Comparison of ENCODE assay signal across 12 cellular contexts in genomic region chr1:36380003-36380631, GRCh38. TPM values are rescaled to one million over a fixed set of nuclear protein-coding genes. Genes with fewer than 3 reads are reported as not detected.
A peak's percentile ranks its signal among the peaks of the same experiment; 100 is the strongest.
DNase-seq lines count a peak whose midpoint lies in the region; ATAC-seq and TF ChIP-seq lines count a peak whose summit lies in the region.
"Had no signal": no experiment of that assay in that cellular context is flagged by ENCODE, and none has a peak within 500 bp of the region (broad histone marks: within the 10 kb centered on the region; RNA-seq: fewer than 3 reads in every experiment).

No MANE protein-coding gene starts in this region.

- DNase-seq in activated naive CD4-positive, alpha-beta T cell treated with Interleukin-2 at 50 U/mL for 16 hours, result no peak
- DNase-seq in activated CD8-positive, alpha-beta T cell treated with anti-CD3 and anti-CD28 coated beads for 36 hours, result no peak
- DNase-seq in memory B cell (ENCODE audit: low spot score in 2 of 2) (no peak), testis (peak; percentile 84), DMS 273 (lab: John Stamatoyannopoulos, UW; ENCODE audit: unreplicated experiment) (no peak), dorsolateral prefrontal cortex (no peak)
- DNase-seq: activated CD8-positive, alpha-beta memory T cell treated with anti-CD3 and anti-CD28 coated beads, Interleukin-2, amount 50 U/mL, for 48 hours; brain microvascular endothelial cell; GDM1; stimulated activated naive CD8-positive, alpha-beta T cell treated with anti-CD3 and anti-CD28 coated beads, Interleukin-15, Interleukin-2, amounts not matched to agents 100 U/mL and 50 U/mL, for 24 hours had no signal

- peaks cover 79% of the 10 kb centered on the region for H3K4me1 Mint-ChIP-seq in activated naive CD4-positive, alpha-beta T cell treated with anti-CD3 and anti-CD28 coated beads, Interleukin-2, amount 50 U/mL, for 24 hours
- H3K4me1 Mint-ChIP-seq in activated CD8-positive, alpha-beta T cell treated with anti-CD3 and anti-CD28 coated beads for 36 hours (ENCODE audit: low read depth), result peaks cover 64% of the 10 kb centered on the region
- peaks cover 55% of the 10 kb centered on the region for H3K4me1 Mint-ChIP-seq in memory B cell

- H3K4me3 Mint-ChIP-seq in activated naive CD4-positive, alpha-beta T cell treated with anti-CD3 and anti-CD28 coated beads, Interleukin-2, amount 50 U/mL, for 24 hours, result no peak overlapping the region
- H3K4me3 Mint-ChIP-seq in activated CD8-positive, alpha-beta T cell treated with anti-CD3 and anti-CD28 coated beads for 36 hours, result no peak overlapping the region
- H3K4me3 Mint-ChIP-seq in memory B cell, result no peak overlapping the region

- no peak for ATAC-seq in activated CD8-positive, alpha-beta T cell treated with anti-CD3 and anti-CD28 coated beads for 36 hours
- ATAC-seq in memory B cell (ENCODE audit: low read depth), result no peak
- ATAC-seq in GM21723 (IDR thresholded peaks at IDR 0.05; ENCODE audit: unreplicated experiment), result no peak
- ATAC-seq: stimulated activated naive CD8-positive, alpha-beta T cell treated with anti-CD3 and anti-CD28 coated beads, Interleukin-15, Interleukin-2, amounts not matched to agents 100 U/mL and 50 U/mL, for 24 hours had no signal

- 17 to 39% methylated on average over 5 of the region's 5 CpGs for WGBS in testis, 2 donors

- intact Hi-C loops in activated CD8-positive, alpha-beta T cell treated with anti-CD3 and anti-CD28 coated beads for 36 hours (cut with micrococcal nuclease), result no loop called here
- intact Hi-C loops in testis (cut with DNase I; ENCODE audit: low total_unique reads), result no loop called here
- intact Hi-C loops in dorsolateral prefrontal cortex (cut with DNase I), result loop anchor here (10.0 kb wide), 2 partner anchors 155 to 225 kb away; partner anchors contain the start of genes THRAP3 (in 2 of the 2) and MAP7D1 (in 1 of the 2)

- H3K4me3 ChIP-seq in testis, result no peak overlapping the region
- H3K4me3 ChIP-seq in dorsolateral prefrontal cortex, result no peak overlapping the region

- H3K4me1 ChIP-seq in testis, result peaks cover 71% of the 10 kb centered on the region

- TF ChIP-seq CTCF in activated CD8-positive, alpha-beta T cell treated with anti-CD3 and anti-CD28 coated beads for 36 hours (IDR thresholded peaks at IDR 0.05), result no peak
- peak in 1 of 3 experiments; percentile 1 for TF ChIP-seq CTCF in testis (IDR thresholded peaks at IDR 0.05)
- no peak for TF ChIP-seq CTCF in dorsolateral prefrontal cortex (IDR thresholded peaks at IDR 0.05 in 54 of 56, conservative IDR thresholded peaks at IDR 0.05 in 2 of 56; ENCODE audit: low read depth in 1 of 56, partially characterized antibody in 56 of 56)

- H3K27me3 ChIP-seq in testis (no peaks in the 10 kb centered on the region), dorsolateral prefrontal cortex (no peaks in the 10 kb centered on the region)
- H3K27me3 ChIP-seq: brain microvascular endothelial cell had no signal

- POLR2A ChIA-PET in activated CD8-positive, alpha-beta T cell treated with anti-CD3 and anti-CD28 coated beads for 36 hours (lab: Charles Lee), result interaction anchor here (1.8 kb wide), 1 partner anchor 12 kb away, joined by 6 read pairs; no protein-coding TSS in a partner anchor

- no peaks in the 10 kb centered on the region for H3K27me3 Mint-ChIP-seq in activated naive CD4-positive, alpha-beta T cell treated with anti-CD3 and anti-CD28 coated beads, Interleukin-2, amount 50 U/mL, for 24 hours
- H3K27me3 Mint-ChIP-seq in activated CD8-positive, alpha-beta T cell treated with anti-CD3 and anti-CD28 coated beads for 36 hours, result no peaks in the 10 kb centered on the region
- no peaks in the 10 kb centered on the region for H3K27me3 Mint-ChIP-seq in memory B cell

- peak overlapping the region; percentile 68 for H3K27ac Mint-ChIP-seq in activated naive CD4-positive, alpha-beta T cell treated with anti-CD3 and anti-CD28 coated beads, Interleukin-2, amount 50 U/mL, for 24 hours
- H3K27ac Mint-ChIP-seq in activated CD8-positive, alpha-beta T cell treated with anti-CD3 and anti-CD28 coated beads for 36 hours, result peak overlapping the region; percentile 39
- H3K27ac Mint-ChIP-seq in memory B cell, result peak overlapping the region; percentile 87

- H3K27ac ChIP-seq in testis (peak overlapping the region; percentile 82 to 97), dorsolateral prefrontal cortex (peak overlapping the region in 17 of 59 donors; percentile 3 to 70 (median 35))
- H3K27ac ChIP-seq: brain microvascular endothelial cell had no signal

- CTCF ChIA-PET in activated CD8-positive, alpha-beta T cell treated with anti-CD3 and anti-CD28 coated beads for 36 hours (lab: Charles Lee), result interaction anchor here (1.1 to 5.9 kb wide), 3 partner anchors 11 to 219 kb away, joined by 3 to 30 read pairs (median 3); no protein-coding TSS in a partner anchor

- no peaks in the 10 kb centered on the region for H3K36me3 ChIP-seq in testis (ENCODE audit: low read depth, missing control alignments)

- TF ChIP-seq POLR2A in testis (IDR thresholded peaks at IDR 0.05), result no peak

- H3K36me3 Mint-ChIP-seq in activated naive CD4-positive, alpha-beta T cell treated with anti-CD3 and anti-CD28 coated beads, Interleukin-2, amount 50 U/mL, for 24 hours, result no peaks in the 10 kb centered on the region
- peaks cover 15% of the 10 kb centered on the region for H3K36me3 Mint-ChIP-seq in activated CD8-positive, alpha-beta T cell treated with anti-CD3 and anti-CD28 coated beads for 36 hours (ENCODE audit: low read depth)
- H3K36me3 Mint-ChIP-seq in memory B cell, result peaks cover 3% of the 10 kb centered on the region

- no peaks in the 10 kb centered on the region for H3K9me3 Mint-ChIP-seq in activated naive CD4-positive, alpha-beta T cell treated with anti-CD3 and anti-CD28 coated beads, Interleukin-2, amount 50 U/mL, for 24 hours
- H3K9me3 Mint-ChIP-seq in activated CD8-positive, alpha-beta T cell treated with anti-CD3 and anti-CD28 coated beads for 36 hours, result no peaks in the 10 kb centered on the region
- no peaks in the 10 kb centered on the region for H3K9me3 Mint-ChIP-seq in memory B cell

- H3K9me3 ChIP-seq in testis, result no peaks in the 10 kb centered on the region

RNA-seq across cellular contexts. Expression of gene STK40, which starts 5.6 kb away (rescaled TPM):
- total RNA-seq in activated CD8-positive, alpha-beta T cell treated with anti-CD3 and anti-CD28 coated beads for 36 hours, result 10 to 100 TPM; 41.2 to 44.4 TPM
- total RNA-seq in testis (100 to 1,000 TPM; 140 to 159 TPM), dorsolateral prefrontal cortex (10 to 100 TPM; 17.4 to 52.5 (median 29.0) TPM)
- 126 TPM for polyA plus RNA-seq in testis (ENCODE audit: insufficient read depth, low read depth, low replicate concordance)

RNA-seq across cellular contexts. Expression of gene LSM10, which starts 17.6 kb away (rescaled TPM):
- 10 to 100 TPM; 43.8 to 46.2 TPM for total RNA-seq in activated CD8-positive, alpha-beta T cell treated with anti-CD3 and anti-CD28 coated beads for 36 hours
- total RNA-seq in testis (100 to 1,000 TPM in 1 of 2 donors, 10 to 100 TPM in 1; 73.6 to 106 TPM), dorsolateral prefrontal cortex (10 to 100 TPM; 20.2 to 48.4 (median 34.9) TPM)
- 69.1 TPM for polyA plus RNA-seq in testis (ENCODE audit: insufficient read depth, low read depth, low replicate concordance)

RNA-seq across cellular contexts. Expression of gene EVA1B, which starts 56.7 kb away (rescaled TPM):
- total RNA-seq in activated CD8-positive, alpha-beta T cell treated with anti-CD3 and anti-CD28 coated beads for 36 hours, result 1 to 10 TPM; 5.8 to 6.5 TPM
- total RNA-seq in testis (10 to 100 TPM in 1 of 2 donors, 1 to 10 TPM in 1; 9.1 to 19.4 TPM), dorsolateral prefrontal cortex (10 to 100 TPM in 5 of 120 experiments, 1 to 10 TPM in 115; 1.4 to 21.5 (median 4.7) TPM)
- 9.6 TPM for polyA plus RNA-seq in testis (ENCODE audit: insufficient read depth, low read depth, low replicate concordance)

Comparison
In these comparisons a context has a peak if more than half of its experiments do, and no peak if none do; other contexts are left out.
1. intact Hi-C loops: an anchor here in dorsolateral prefrontal cortex (10.0 kb wide); none called in activated CD8-positive, alpha-beta T cell treated with anti-CD3 and anti-CD28 coated beads for 36 hours and testis.